Comparison of ENCODE assay signal across 25 cellular contexts in genomic region chrY:7449860-7450259, GRCh38.
"Had no signal": no experiment of that assay in that cellular context is flagged by ENCODE, and none has a peak within 500 bp of the region (broad histone marks: within the 10 kb centered on the region; RNA-seq: fewer than 3 reads in every experiment).

No MANE protein-coding gene starts in this region.

- H3K27me3 ChIP-seq: adrenal gland, dorsolateral prefrontal cortex, heart right ventricle had no signal

- DNase-seq: activated CD4-positive, alpha-beta T cell treated with anti-CD3 and anti-CD28 coated beads for 36 hours; activated CD4-positive, alpha-beta T cell treated with anti-CD3 and anti-CD28 coated beads, Interleukin-2, amount 50 U/mL, for 4 hours; activated CD4-positive, CD25-positive, alpha-beta regulatory T cell; activated naive CD4-positive, alpha-beta T cell treated with Interleukin-2 at 50 U/mL for 16 hours; activated naive CD8-positive, alpha-beta T cell treated with anti-CD3 and anti-CD28 coated beads for 36 hours; activated T-cell treated with anti-CD3 and anti-CD28 coated beads for 4 hours; activated T-cell treated with anti-CD3 and anti-CD28 coated beads, Interleukin-2, amount 50 U/mL, for 72 hours; adrenal gland; aorta; dorsolateral prefrontal cortex; effector memory CD4-positive, alpha-beta T cell; foreskin fibroblast; heart right ventricle; left ventricle myocardium inferior; mesendoderm; retina; stimulated activated CD4-positive, alpha-beta T cell treated with anti-CD3 and anti-CD28 coated beads, Interleukin-4, amount 100 ng/mL, for 24 hours; T-cell had no signal

- H3K27ac ChIP-seq: adrenal gland, coronary artery, dorsolateral prefrontal cortex, heart right ventricle, left ventricle myocardium inferior had no signal

- ATAC-seq: activated CD4-positive, alpha-beta T cell treated with anti-CD3 and anti-CD28 coated beads for 36 hours; activated T-cell treated with anti-CD3 and anti-CD28 coated beads, Interleukin-2, amount 50 U/mL, for 72 hours; esophagus mucosa; heart right ventricle; natural killer cell treated with Interleukin-12 subunit alpha and Interleukin-12 subunit beta and Interleukin-15 and Interleukin-18, amount 100 ng/mL, for 72 hours; sciatic nerve; stimulated activated effector memory CD8-positive, alpha-beta T cell treated with anti-CD3 and anti-CD28 coated beads, Interleukin-12 subunit alpha, Interleukin-12 subunit beta, amount 100 ng/mL, for 72 hours; T-cell had no signal

- H3K36me3 ChIP-seq: adrenal gland, heart right ventricle, left ventricle myocardium inferior had no signal

- H3K4me1 ChIP-seq: adrenal gland, heart right ventricle, left ventricle myocardium inferior had no signal

- H3K4me3 ChIP-seq: adrenal gland, coronary artery, dorsolateral prefrontal cortex, heart right ventricle, left ventricle myocardium inferior, lung, skin epidermis had no signal

- H3K9me3 ChIP-seq: adrenal gland, heart right ventricle, left ventricle myocardium inferior had no signal
